ENCODE assay signal across 1 cellular context in the genomic region with DNA sequence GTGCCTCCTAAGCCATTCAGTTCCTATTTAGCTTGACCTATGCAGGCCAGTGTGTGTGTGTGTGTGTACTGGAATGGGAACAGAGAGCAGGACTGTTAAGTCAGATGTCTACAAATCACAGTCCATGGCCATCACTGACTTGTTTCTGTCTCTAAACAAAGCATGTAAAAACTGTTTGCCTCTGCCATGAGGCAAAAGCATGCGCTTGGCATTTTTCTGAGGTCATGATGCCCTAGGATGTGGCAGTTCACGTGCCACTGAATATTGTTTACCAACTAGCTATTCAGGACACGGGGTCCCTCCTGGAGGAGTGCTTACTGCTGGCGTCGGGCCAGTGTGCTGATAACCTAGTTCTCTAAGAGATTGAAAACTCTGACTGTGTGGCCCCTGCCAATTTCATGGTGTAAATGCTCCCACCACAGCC.
TF ChIP-seq lines count a peak whose summit lies in the region.

No MANE protein-coding gene starts in this region.

TF ChIP-seq in HepG2, 621 proteins besides CTCF, POLR2A, EP300 and RAD21 (continued from another document and continues in another):
- TF ChIP-seq, protein P1, sequence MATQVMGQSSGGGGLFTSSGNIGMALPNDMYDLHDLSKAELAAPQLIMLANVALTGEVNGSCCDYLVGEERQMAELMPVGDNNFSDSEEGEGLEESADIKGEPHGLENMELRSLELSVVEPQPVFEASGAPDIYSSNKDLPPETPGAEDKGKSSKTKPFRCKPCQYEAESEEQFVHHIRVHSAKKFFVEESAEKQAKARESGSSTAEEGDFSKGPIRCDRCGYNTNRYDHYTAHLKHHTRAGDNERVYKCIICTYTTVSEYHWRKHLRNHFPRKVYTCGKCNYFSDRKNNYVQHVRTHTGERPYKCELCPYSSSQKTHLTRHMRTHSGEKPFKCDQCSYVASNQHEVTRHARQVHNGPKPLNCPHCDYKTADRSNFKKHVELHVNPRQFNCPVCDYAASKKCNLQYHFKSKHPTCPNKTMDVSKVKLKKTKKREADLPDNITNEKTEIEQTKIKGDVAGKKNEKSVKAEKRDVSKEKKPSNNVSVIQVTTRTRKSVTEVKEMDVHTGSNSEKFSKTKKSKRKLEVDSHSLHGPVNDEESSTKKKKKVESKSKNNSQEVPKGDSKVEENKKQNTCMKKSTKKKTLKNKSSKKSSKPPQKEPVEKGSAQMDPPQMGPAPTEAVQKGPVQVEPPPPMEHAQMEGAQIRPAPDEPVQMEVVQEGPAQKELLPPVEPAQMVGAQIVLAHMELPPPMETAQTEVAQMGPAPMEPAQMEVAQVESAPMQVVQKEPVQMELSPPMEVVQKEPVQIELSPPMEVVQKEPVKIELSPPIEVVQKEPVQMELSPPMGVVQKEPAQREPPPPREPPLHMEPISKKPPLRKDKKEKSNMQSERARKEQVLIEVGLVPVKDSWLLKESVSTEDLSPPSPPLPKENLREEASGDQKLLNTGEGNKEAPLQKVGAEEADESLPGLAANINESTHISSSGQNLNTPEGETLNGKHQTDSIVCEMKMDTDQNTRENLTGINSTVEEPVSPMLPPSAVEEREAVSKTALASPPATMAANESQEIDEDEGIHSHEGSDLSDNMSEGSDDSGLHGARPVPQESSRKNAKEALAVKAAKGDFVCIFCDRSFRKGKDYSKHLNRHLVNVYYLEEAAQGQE (IDR thresholded peaks at IDR 0.05; ENCODE audit: borderline replicate concordance in 1 of 2, low read depth in 1 of 2, low read length in 2 of 2), result no peak
- TF ChIP-seq ZBTB7A (CRISPR knock-in tag; IDR thresholded peaks at IDR 0.05) (no peak), ZNF546 (CRISPR knock-in tag; conservative IDR thresholded peaks at IDR 0.05) (0 out of 2 replicates have a peak, but pooled peaks have one; percentile 54), ZNF317 (CRISPR knock-in tag; IDR thresholded peaks at IDR 0.05) (peak; percentile 60; the same call in 1 of the 2 replicates), MAZ (IDR thresholded peaks at IDR 0.05; ENCODE audit: borderline replicate concordance, low read depth, low read length) (no peak), MAZ (CRISPR knock-in tag; IDR thresholded peaks at IDR 0.05; ENCODE audit: low read depth) (peak; percentile 61; the same call in 1 of the 2 replicates), ZFP41 (CRISPR knock-in tag; IDR thresholded peaks at IDR 0.05; ENCODE audit: borderline replicate concordance) (peak; percentile 18; the same call in 1 of the 2 replicates), MBD4 (IDR thresholded peaks at IDR 0.05; ENCODE audit: borderline replicate concordance, low read length) (no peak), KDM6A (CRISPR knock-in tag; IDR thresholded peaks at IDR 0.05; ENCODE audit: low read depth) (peak; percentile 81), ZKSCAN5 (CRISPR knock-in tag; IDR thresholded peaks at IDR 0.05) (no peak), ZBTB7B (CRISPR knock-in tag; IDR thresholded peaks at IDR 0.05) (0 out of 2 replicates have a peak, but pooled peaks have one; percentile 33), ZNF737 (CRISPR knock-in tag; IDR thresholded peaks at IDR 0.05; ENCODE audit: borderline replicate concordance) (no peak; the same call in 1 of the 2 replicates), MIER3 (CRISPR knock-in tag; IDR thresholded peaks at IDR 0.05; ENCODE audit: borderline replicate concordance) (0 out of 2 replicates have a peak, but pooled peaks have one; percentile 87), GTF2F1 (IDR thresholded peaks at IDR 0.05; ENCODE audit: low read length) (no peak), ZFP90 (CRISPR knock-in tag; IDR thresholded peaks at IDR 0.05; ENCODE audit: borderline replicate concordance) (0 out of 2 replicates have a peak, but pooled peaks have one; percentile 21), MXD4 (CRISPR knock-in tag; IDR thresholded peaks at IDR 0.05) (no peak), SMYD3 (CRISPR knock-in tag; IDR thresholded peaks at IDR 0.05) (no peak), MTA3 (CRISPR knock-in tag; IDR thresholded peaks at IDR 0.05) (no peak), YEATS4 (CRISPR knock-in tag; IDR thresholded peaks at IDR 0.05; ENCODE audit: borderline replicate concordance) (peak; percentile 72; the same call in 1 of the 2 replicates), ERF (CRISPR knock-in tag; IDR thresholded peaks at IDR 0.05) (peak; percentile 84; the same call in 1 of the 2 replicates), RCOR2 (CRISPR knock-in tag; IDR thresholded peaks at IDR 0.05) (no peak; the same call in none of the 2 replicates), ZNF367 (CRISPR knock-in tag; IDR thresholded peaks at IDR 0.05; ENCODE audit: borderline replicate concordance) (no peak), IRX3 (CRISPR knock-in tag; IDR thresholded peaks at IDR 0.05; ENCODE audit: borderline replicate concordance, low read depth) (no peak)
- TF ChIP-seq, protein P2, sequence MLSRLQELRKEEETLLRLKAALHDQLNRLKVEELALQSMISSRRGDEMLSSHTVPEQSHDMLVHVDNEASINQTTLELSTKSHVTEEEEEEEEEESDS (CRISPR knock-in tag; IDR thresholded peaks at IDR 0.05; ENCODE audit: borderline replicate concordance), result no peak
- TF ChIP-seq, protein P3, sequence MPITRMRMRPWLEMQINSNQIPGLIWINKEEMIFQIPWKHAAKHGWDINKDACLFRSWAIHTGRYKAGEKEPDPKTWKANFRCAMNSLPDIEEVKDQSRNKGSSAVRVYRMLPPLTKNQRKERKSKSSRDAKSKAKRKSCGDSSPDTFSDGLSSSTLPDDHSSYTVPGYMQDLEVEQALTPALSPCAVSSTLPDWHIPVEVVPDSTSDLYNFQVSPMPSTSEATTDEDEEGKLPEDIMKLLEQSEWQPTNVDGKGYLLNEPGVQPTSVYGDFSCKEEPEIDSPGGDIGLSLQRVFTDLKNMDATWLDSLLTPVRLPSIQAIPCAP (CRISPR knock-in tag; IDR thresholded peaks at IDR 0.05; ENCODE audit: low read depth), result no peak
- TF ChIP-seq, protein P4, sequence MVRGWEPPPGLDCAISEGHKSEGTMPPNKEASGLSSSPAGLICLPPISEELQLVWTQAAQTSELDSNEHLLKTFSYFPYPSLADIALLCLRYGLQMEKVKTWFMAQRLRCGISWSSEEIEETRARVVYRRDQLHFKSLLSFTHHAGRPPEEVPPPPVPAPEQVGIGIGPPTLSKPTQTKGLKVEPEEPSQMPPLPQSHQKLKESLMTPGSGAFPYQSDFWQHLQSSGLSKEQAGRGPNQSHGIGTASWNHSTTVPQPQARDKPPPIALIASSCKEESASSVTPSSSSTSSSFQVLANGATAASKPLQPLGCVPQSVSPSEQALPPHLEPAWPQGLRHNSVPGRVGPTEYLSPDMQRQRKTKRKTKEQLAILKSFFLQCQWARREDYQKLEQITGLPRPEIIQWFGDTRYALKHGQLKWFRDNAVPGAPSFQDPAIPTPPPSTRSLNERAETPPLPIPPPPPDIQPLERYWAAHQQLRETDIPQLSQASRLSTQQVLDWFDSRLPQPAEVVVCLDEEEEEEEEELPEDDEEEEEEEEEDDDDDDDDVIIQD (CRISPR knock-in tag; IDR thresholded peaks at IDR 0.05; ENCODE audit: low read depth), result peak; percentile 70; the same call in 1 of the 2 replicates
- TF ChIP-seq, protein P5, sequence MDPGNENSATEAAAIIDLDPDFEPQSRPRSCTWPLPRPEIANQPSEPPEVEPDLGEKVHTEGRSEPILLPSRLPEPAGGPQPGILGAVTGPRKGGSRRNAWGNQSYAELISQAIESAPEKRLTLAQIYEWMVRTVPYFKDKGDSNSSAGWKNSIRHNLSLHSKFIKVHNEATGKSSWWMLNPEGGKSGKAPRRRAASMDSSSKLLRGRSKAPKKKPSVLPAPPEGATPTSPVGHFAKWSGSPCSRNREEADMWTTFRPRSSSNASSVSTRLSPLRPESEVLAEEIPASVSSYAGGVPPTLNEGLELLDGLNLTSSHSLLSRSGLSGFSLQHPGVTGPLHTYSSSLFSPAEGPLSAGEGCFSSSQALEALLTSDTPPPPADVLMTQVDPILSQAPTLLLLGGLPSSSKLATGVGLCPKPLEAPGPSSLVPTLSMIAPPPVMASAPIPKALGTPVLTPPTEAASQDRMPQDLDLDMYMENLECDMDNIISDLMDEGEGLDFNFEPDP (CRISPR knock-in tag; conservative IDR thresholded peaks at IDR 0.05), result no peak
- TF ChIP-seq, protein P6, sequence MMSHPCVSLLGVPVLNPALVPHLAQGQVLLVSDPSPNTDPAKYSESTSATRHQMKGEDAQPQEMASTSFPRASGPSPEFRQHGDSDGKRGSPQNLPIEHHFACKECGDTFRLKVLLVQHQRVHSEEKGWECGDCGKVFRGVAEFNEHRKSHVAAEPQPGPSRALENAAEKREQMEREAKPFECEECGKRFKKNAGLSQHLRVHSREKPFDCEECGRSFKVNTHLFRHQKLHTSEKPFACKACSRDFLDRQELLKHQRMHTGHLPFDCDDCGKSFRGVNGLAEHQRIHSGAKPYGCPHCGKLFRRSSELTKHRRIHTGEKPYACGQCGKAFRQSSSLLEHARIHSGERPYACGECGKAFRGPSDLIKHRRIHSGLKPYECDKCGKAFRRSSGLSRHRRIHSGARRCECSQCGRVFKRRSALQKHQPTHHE (CRISPR knock-in tag; IDR thresholded peaks at IDR 0.05; ENCODE audit: borderline replicate concordance), result no peak
- TF ChIP-seq, protein P7, sequence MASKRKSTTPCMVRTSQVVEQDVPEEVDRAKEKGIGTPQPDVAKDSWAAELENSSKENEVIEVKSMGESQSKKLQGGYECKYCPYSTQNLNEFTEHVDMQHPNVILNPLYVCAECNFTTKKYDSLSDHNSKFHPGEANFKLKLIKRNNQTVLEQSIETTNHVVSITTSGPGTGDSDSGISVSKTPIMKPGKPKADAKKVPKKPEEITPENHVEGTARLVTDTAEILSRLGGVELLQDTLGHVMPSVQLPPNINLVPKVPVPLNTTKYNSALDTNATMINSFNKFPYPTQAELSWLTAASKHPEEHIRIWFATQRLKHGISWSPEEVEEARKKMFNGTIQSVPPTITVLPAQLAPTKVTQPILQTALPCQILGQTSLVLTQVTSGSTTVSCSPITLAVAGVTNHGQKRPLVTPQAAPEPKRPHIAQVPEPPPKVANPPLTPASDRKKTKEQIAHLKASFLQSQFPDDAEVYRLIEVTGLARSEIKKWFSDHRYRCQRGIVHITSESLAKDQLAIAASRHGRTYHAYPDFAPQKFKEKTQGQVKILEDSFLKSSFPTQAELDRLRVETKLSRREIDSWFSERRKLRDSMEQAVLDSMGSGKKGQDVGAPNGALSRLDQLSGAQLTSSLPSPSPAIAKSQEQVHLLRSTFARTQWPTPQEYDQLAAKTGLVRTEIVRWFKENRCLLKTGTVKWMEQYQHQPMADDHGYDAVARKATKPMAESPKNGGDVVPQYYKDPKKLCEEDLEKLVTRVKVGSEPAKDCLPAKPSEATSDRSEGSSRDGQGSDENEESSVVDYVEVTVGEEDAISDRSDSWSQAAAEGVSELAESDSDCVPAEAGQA (IDR thresholded peaks at IDR 0.05; ENCODE audit: low read depth), result no peak
- TF ChIP-seq, protein P7 (CRISPR knock-in tag; IDR thresholded peaks at IDR 0.05; ENCODE audit: borderline replicate concordance), result no peak
- TF ChIP-seq, protein P8, sequence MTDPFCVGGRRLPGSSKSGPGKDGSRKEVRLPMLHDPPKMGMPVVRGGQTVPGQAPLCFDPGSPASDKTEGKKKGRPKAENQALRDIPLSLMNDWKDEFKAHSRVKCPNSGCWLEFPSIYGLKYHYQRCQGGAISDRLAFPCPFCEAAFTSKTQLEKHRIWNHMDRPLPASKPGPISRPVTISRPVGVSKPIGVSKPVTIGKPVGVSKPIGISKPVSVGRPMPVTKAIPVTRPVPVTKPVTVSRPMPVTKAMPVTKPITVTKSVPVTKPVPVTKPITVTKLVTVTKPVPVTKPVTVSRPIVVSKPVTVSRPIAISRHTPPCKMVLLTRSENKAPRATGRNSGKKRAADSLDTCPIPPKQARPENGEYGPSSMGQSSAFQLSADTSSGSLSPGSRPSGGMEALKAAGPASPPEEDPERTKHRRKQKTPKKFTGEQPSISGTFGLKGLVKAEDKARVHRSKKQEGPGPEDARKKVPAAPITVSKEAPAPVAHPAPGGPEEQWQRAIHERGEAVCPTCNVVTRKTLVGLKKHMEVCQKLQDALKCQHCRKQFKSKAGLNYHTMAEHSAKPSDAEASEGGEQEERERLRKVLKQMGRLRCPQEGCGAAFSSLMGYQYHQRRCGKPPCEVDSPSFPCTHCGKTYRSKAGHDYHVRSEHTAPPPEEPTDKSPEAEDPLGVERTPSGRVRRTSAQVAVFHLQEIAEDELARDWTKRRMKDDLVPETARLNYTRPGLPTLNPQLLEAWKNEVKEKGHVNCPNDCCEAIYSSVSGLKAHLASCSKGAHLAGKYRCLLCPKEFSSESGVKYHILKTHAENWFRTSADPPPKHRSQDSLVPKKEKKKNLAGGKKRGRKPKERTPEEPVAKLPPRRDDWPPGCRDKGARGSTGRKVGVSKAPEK (CRISPR knock-in tag; IDR thresholded peaks at IDR 0.05; ENCODE audit: borderline replicate concordance), result peak; percentile 54; the same call in 1 of the 2 replicates
- TF ChIP-seq, protein P9, sequence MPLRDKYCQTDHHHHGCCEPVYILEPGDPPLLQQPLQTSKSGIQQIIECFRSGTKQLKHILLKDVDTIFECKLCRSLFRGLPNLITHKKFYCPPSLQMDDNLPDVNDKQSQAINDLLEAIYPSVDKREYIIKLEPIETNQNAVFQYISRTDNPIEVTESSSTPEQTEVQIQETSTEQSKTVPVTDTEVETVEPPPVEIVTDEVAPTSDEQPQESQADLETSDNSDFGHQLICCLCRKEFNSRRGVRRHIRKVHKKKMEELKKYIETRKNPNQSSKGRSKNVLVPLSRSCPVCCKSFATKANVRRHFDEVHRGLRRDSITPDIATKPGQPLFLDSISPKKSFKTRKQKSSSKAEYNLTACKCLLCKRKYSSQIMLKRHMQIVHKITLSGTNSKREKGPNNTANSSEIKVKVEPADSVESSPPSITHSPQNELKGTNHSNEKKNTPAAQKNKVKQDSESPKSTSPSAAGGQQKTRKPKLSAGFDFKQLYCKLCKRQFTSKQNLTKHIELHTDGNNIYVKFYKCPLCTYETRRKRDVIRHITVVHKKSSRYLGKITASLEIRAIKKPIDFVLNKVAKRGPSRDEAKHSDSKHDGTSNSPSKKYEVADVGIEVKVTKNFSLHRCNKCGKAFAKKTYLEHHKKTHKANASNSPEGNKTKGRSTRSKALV (CRISPR knock-in tag; IDR thresholded peaks at IDR 0.05), result no peak
